ENCODE assay signal across 8 cellular contexts in genomic region chr17:7251330-7252175, GRCh38. TPM values are rescaled to one million over a fixed set of nuclear protein-coding genes. Genes with fewer than 3 reads are reported as not detected.
DNase-seq lines count a peak whose midpoint lies in the region; ATAC-seq and TF ChIP-seq lines count a peak whose summit lies in the region.

Gene CTDNEP1, minus strand, starts transcription at chr17:7251734. Its CDS starts 438 bp downstream, at chr17:7251296.

- ATAC-seq in HG02870 (IDR thresholded peaks at IDR 0.05; ENCODE audit: unreplicated experiment), result peak; percentile 83
- ATAC-seq in heart right ventricle, result peak; percentile 93 to 96 (median 95)

- peaks cover 13 to 57% (median 41%) of the 10 kb centered on the region in 9 donors for H3K4me1 ChIP-seq in heart right ventricle
- H3K4me1 ChIP-seq in transverse colon, result peaks cover 14 to 42% (median 34%) of the 10 kb centered on the region in 4 donors

- TF ChIP-seq CTCF in GM13976 (IDR thresholded peaks at IDR 0.05; ENCODE audit: borderline replicate concordance, control extremely low read depth, extremely low read depth, insufficient read depth, missing control alignments) (no peak), heart right ventricle (IDR thresholded peaks at IDR 0.05) (no peak), transverse colon (IDR thresholded peaks at IDR 0.05) (no peak)

- DNase-seq in GM13976 (ENCODE audit: low spot score), result peak; percentile 80
- DNase-seq in NCI-H146 treated with DMSO at 0.1 percent for 48 hours (lab: John Stamatoyannopoulos, UW; ENCODE audit: unreplicated experiment), result peak; percentile 96
- DNase-seq in amniotic epithelial cell (ENCODE audit: low read depth), result peak; percentile 100
- peak; percentile 97 to 99 for DNase-seq in heart right ventricle
- peak; percentile 100 for DNase-seq in pons (ENCODE audit: low spot score)
- peak; percentile 99 for DNase-seq in transverse colon

- WGBS in heart right ventricle, 2 donors, result 1% methylated on average over 46 to 65 of the region's 65 CpGs
- WGBS in transverse colon (ENCODE audit: low coverage in 1 of 2), 2 donors, result 2% methylated on average over 42 of the region's 65 CpGs; no CpG with 5 or more reads in 1 of the 2 donors

- intact Hi-C loops in T-helper 1 cell treated with Interleukin-12 subunit alpha and Interleukin-12 subunit beta and Interleukin-4 antibody, amounts not matched to agents 30 ng/mL and 1 ng/mL, for 36 hours (cut with micrococcal nuclease), result loop anchor here (1.0 to 5.0 kb wide), 12 partner anchors 12 to 591 kb away; partner anchors contain the start of genes EIF5A, PHF23, SENP3 and TP53
- intact Hi-C loops in heart right ventricle (cut with DNase I) (loop anchor here in 4 of 10 donors (2.0 to 10.0 kb wide), 5 partner anchors 29 to 323 kb away; partner anchors contain the start of genes CD68 (in 1 of the 4), SENP3 (in 1 of the 4) and SLC2A4 (in 1 of the 4)), transverse colon (cut with DNase I; ENCODE audit: low total_unique reads) (no loop called here)

- in situ Hi-C loops in GM13976 (cut with MboI; ENCODE audit: low sequenced_read_pairs, unreplicated experiment), result no loop called here
- in situ Hi-C loops in transverse colon (cut with MboI; ENCODE audit: low pct_ligation_motif_present in 1 of 4, low pct_unique_long_range_greater_than_20kb in 1 of 4, low sequenced_read_pairs in 3 of 4), result no loop called here

- no peak for TF ChIP-seq EP300 in transverse colon (IDR thresholded peaks at IDR 0.05; ENCODE audit: low read depth)

- peak within 1 kb of the TSS; percentile 96 to 100 (median 99) for H3K27ac ChIP-seq in heart right ventricle
- peak within 1 kb of the TSS; percentile 95 to 100 (median 98) for H3K27ac ChIP-seq in transverse colon

- peaks cover 0 to 42% (median 22%) of the 10 kb centered on the region in 9 donors for H3K36me3 ChIP-seq in heart right ventricle
- H3K36me3 ChIP-seq in transverse colon, result peaks cover 0 to 13% (median 1%) of the 10 kb centered on the region in 4 donors

- TF ChIP-seq POLR2A in transverse colon (IDR thresholded peaks at IDR 0.05), result peak; percentile 55

- H3K27me3 ChIP-seq in heart right ventricle (no peaks in the 10 kb centered on the region), transverse colon (no peaks in the 10 kb centered on the region)

- H3K4me3 ChIP-seq in heart right ventricle (peak within 1 kb of the TSS; percentile 65 to 100 (median 90)), transverse colon (peak within 1 kb of the TSS; percentile 79 to 100 (median 97))

- H3K9me3 ChIP-seq in heart right ventricle (no peaks in the 10 kb centered on the region), transverse colon (no peaks in the 10 kb centered on the region)

RNA-seq across cellular contexts. Expression of gene CTDNEP1, which starts in this region (rescaled TPM):
- total RNA-seq in T-helper 1 cell treated with Interleukin-12 subunit alpha and Interleukin-12 subunit beta and Interleukin-4 antibody, amounts not matched to agents 30 ng/mL and 1 ng/mL, for 36 hours, result 167 and 170 TPM in 2 replicates
- 100 to 1,000 TPM in 8 of 10 donors, 10 to 100 TPM in 2; 94.6 to 135 (median 110) TPM for total RNA-seq in heart right ventricle
- 100 to 1,000 TPM in 1 of 2 donors, 10 to 100 TPM in 1; 56.3 to 116 TPM for polyA plus RNA-seq in heart right ventricle
- total RNA-seq in transverse colon, result 100 to 1,000 TPM in 1 of 4 donors, 10 to 100 TPM in 3; 52.3 to 113 (median 60.4) TPM

Comparison
In these comparisons a context has a peak if more than half of its experiments do, and no peak if none do; other contexts are left out.
1. Peak in every context shown above with its lines: DNase-seq, ATAC-seq, H3K4me3 ChIP-seq and H3K27ac ChIP-seq.